21 cellular contexts compared by ENCODE assay signal in genomic region chr3:11285471-11285870, GRCh38.
"Had no signal": no experiment of that assay in that cellular context is flagged by ENCODE, and none has a peak within 500 bp of the region (broad histone marks: within the 10 kb centered on the region; RNA-seq: fewer than 3 reads in every experiment).

No MANE protein-coding gene starts in this region.

- H3K9me3 ChIP-seq: left lung, lower lobe of right lung, mucosa of descending colon, spleen, testis, transverse colon had no signal

- H3K27ac ChIP-seq: left lung, lower lobe of right lung, testis, transverse colon, VCaP had no signal

- ATAC-seq: activated naive CD8-positive, alpha-beta T cell treated with anti-CD3 and anti-CD28 coated beads, Interleukin-2, amount 50 U/mL, for 24 hours; activated T-cell treated with anti-CD3 and anti-CD28 coated beads, Interleukin-2, amount 50 U/mL, for 4 hours; esophagus mucosa; left lung; lower lobe of right lung; mucosa of descending colon; natural killer cell treated with Interleukin-12 subunit alpha and Interleukin-12 subunit beta and Interleukin-15 and Interleukin-18, amount 100 ng/mL, for 72 hours; right cardiac atrium; stimulated activated naive CD8-positive, alpha-beta T cell treated with anti-CD3 and anti-CD28 coated beads, Interleukin-15, Interleukin-2, amounts not matched to agents 100 U/mL and 50 U/mL, for 24 hours had no signal

- H3K27me3 ChIP-seq: left lung, spleen, testis, transverse colon had no signal

- H3K4me3 ChIP-seq: left lung, lower lobe of right lung, mucosa of descending colon, spleen, testis, transverse colon had no signal

- DNase-seq: activated CD4-positive, alpha-beta T cell treated with anti-CD3 and anti-CD28 coated beads for 4 hours; activated CD4-positive, alpha-beta T cell treated with anti-CD3 and anti-CD28 coated beads, Interleukin-2, amount 50 U/mL, for 48 hours; activated naive CD8-positive, alpha-beta T cell treated with anti-CD3 and anti-CD28 coated beads, Interleukin-2, amount 50 U/mL, for 24 hours; activated T-cell treated with anti-CD3 and anti-CD28 coated beads, Interleukin-2, amount 50 U/mL, for 4 hours; amygdala; caudate nucleus; cortex of kidney; endodermal cell; left lung; lower lobe of right lung; mucosa of descending colon; posterior cingulate gyrus; right cardiac atrium; spleen; stimulated activated naive CD8-positive, alpha-beta T cell treated with anti-CD3 and anti-CD28 coated beads, Interleukin-15, Interleukin-2, amounts not matched to agents 100 U/mL and 50 U/mL, for 24 hours; T-helper 9 cell; testis; transverse colon had no signal
